In genomic region chr16:25151996-25152395, GRCh38 we compare ENCODE assay signal across 14 cellular contexts. TPM values are rescaled to one million over a fixed set of nuclear protein-coding genes. Genes with fewer than 3 reads are reported as not detected.
DNase-seq lines count a peak whose midpoint lies in the region; ATAC-seq and TF ChIP-seq lines count a peak whose summit lies in the region.
"Had no signal": no experiment of that assay in that cellular context is flagged by ENCODE, and none has a peak within 500 bp of the region (broad histone marks: within the 10 kb centered on the region; RNA-seq: fewer than 3 reads in every experiment).

No MANE protein-coding gene starts in this region.

- peaks cover 17% of the 10 kb centered on the region for H3K4me1 ChIP-seq in PC-3 (ENCODE audit: insufficient read depth, low read length)
- peaks cover 2% of the 10 kb centered on the region for H3K4me1 ChIP-seq in fibroblast of lung (ENCODE audit: control insufficient read depth, extremely low read depth, insufficient read depth, low read length)
- no peaks in the 10 kb centered on the region for H3K4me1 ChIP-seq in esophagus squamous epithelium

- H3K36me3 ChIP-seq in PC-3 (ENCODE audit: low read depth, low read length): no peaks in the 10 kb centered on the region
- no peaks in the 10 kb centered on the region for H3K36me3 ChIP-seq in fibroblast of lung (ENCODE audit: control insufficient read depth, insufficient read depth, low read length)
- H3K36me3 ChIP-seq in esophagus squamous epithelium: peaks cover 0 to 79% (median 0%) of the 10 kb centered on the region in 3 donors

- POLR2A ChIA-PET in PC-3 (lab: Charles Lee; ENCODE audit: unreplicated experiment): no interaction called here

- CTCF ChIA-PET in PC-3 (lab: Charles Lee): no interaction called here

- TF ChIP-seq CTCF in PC-3 (conservative IDR thresholded peaks at IDR 0.05; ENCODE audit: low read depth, low read length) (no peak), fibroblast of lung (conservative IDR thresholded peaks at IDR 0.05 in 1 of 2, IDR thresholded peaks at IDR 0.05 in 1 of 2; ENCODE audit: low read depth in 1 of 2, low read length in 2 of 2) (no peak), esophagus squamous epithelium (IDR thresholded peaks at IDR 0.05) (no peak)

- WGBS in esophagus squamous epithelium, 2 donors: 75 to 86% methylated on average over 2 to 3 of the region's 3 CpGs

- H3K9me2 ChIP-seq in PC-3 (replicated peaks; ENCODE audit: low read length): no peaks in the 10 kb centered on the region

- H3K27me3 ChIP-seq in PC-3 (ENCODE audit: low read length) (no peaks in the 10 kb centered on the region), fibroblast of lung (ENCODE audit: control insufficient read depth, insufficient read depth, low read length) (no peaks in the 10 kb centered on the region), esophagus squamous epithelium (no peaks in the 10 kb centered on the region)

- H3K9ac ChIP-seq in PC-3 (ENCODE audit: low read length) (no peak overlapping the region), fibroblast of lung (ENCODE audit: insufficient read depth, low read length) (no peak overlapping the region)

- H2AFZ ChIP-seq in PC-3 (ENCODE audit: low read length) (no peak overlapping the region), fibroblast of lung (ENCODE audit: low read length) (no peak overlapping the region)

- TF ChIP-seq POLR2A in esophagus squamous epithelium (IDR thresholded peaks at IDR 0.05): no peak

- H4K20me1 ChIP-seq in PC-3 (ENCODE audit: low read length) (no peaks in the 10 kb centered on the region), fibroblast of lung (ENCODE audit: control insufficient read depth, extremely low read depth, insufficient read depth, low read length) (no peaks in the 10 kb centered on the region)

- ATAC-seq in PC-3 (peak; percentile 76), HG03280 (IDR thresholded peaks at IDR 0.05; ENCODE audit: unreplicated experiment) (no peak)

- H3K4me2 ChIP-seq in PC-3 (ENCODE audit: low read length): no peak overlapping the region
- no peak overlapping the region for H3K4me2 ChIP-seq in fibroblast of lung (ENCODE audit: extremely low read depth, insufficient read depth, low read length)

- H3F3A ChIP-seq in PC-3 (ENCODE audit: low read length, unreplicated experiment): no peaks in the 10 kb centered on the region

- H3K79me2 ChIP-seq in PC-3 (ENCODE audit: low read length) (no peaks in the 10 kb centered on the region), fibroblast of lung (ENCODE audit: control insufficient read depth, insufficient read depth, low read length) (no peaks in the 10 kb centered on the region)

- H3K4me3 ChIP-seq in PC-3 (ENCODE audit: low read length): no peak overlapping the region
- no peak overlapping the region for H3K4me3 ChIP-seq in fibroblast of lung (replicated peaks in 1 of 4; ENCODE audit: control extremely low read depth in 1 of 4, insufficient read depth in 1 of 4, low read depth in 3 of 4, low read length in 4 of 4)
- H3K4me3 ChIP-seq in esophagus squamous epithelium: no peak overlapping the region

- intact Hi-C loops in PC-3 (cut with micrococcal nuclease) (no loop called here), esophagus squamous epithelium (cut with DNase I) (no loop called here)

- H3K9me3 ChIP-seq in PC-3 (ENCODE audit: low read length) (no peaks in the 10 kb centered on the region), fibroblast of lung (ENCODE audit: control insufficient read depth, insufficient read depth, low read depth, low read length) (no peaks in the 10 kb centered on the region), esophagus squamous epithelium (no peaks in the 10 kb centered on the region)

- peak overlapping the region; percentile 31 for H3K27ac ChIP-seq in PC-3 (ENCODE audit: low read length)
- no peak overlapping the region for H3K27ac ChIP-seq in fibroblast of lung (ENCODE audit: insufficient read depth, low read length)
- H3K27ac ChIP-seq in esophagus squamous epithelium: no peak overlapping the region

- no TSS peak for BruUV-seq in PC-3 (replicated peaks; lab: Mats Ljungman, UMichigan)

- DNase-seq in ELF-1 (ENCODE audit: low read depth, low spot score): peak; percentile 84
- peak; percentile 64 for DNase-seq in PC-3
- DNase-seq in fibroblast of lung (ENCODE audit: low read depth in 2 of 2): peak; percentile 59 to 95
- peak; percentile 80 for DNase-seq in renal cortical epithelial cell (ENCODE audit: low read depth)
- DNase-seq in germinal center (ENCODE audit: low spot score): no peak
- no peak for DNase-seq in esophagus squamous epithelium (lab: John Stamatoyannopoulos, UW)
- DNase-seq in activated gamma-delta T cell treated with Interleukin-2 at 50 U/mL for 16 hours: no peak
- DNase-seq: activated CD4-positive, alpha-beta T cell treated with anti-CD3 and anti-CD28 coated beads for 48 hours; activated T-cell treated with anti-CD3 and anti-CD28 coated beads, Interleukin-2, amount 50 U/mL, for 48 hours; glutamatergic neuron; kidney glomerular epithelial cell; NCI-H1048; stimulated activated CD4-positive, alpha-beta T cell treated with anti-CD3 and anti-CD28 coated beads, Interleukin-4, amount 100 ng/mL, for 1 hour had no signal

RNA-seq across cellular contexts. Expression of gene LCMT1, which starts 40.5 kb away (rescaled TPM):
- 30.5 and 31.0 TPM in 2 replicates for total RNA-seq in PC-3 (2014; rRNA removed)
- 40.8 and 49.6 TPM in 2 replicates for total RNA-seq in fibroblast of lung
- polyA plus RNA-seq in fibroblast of lung: 45.8 and 49.0 TPM in 2 replicates
- 40.5 and 41.8 TPM in 2 replicates for polyA plus RNA-seq in fibroblast of lung (2012)
- 42.0 and 69.9 TPM in 2 replicates for polyA minus RNA-seq in fibroblast of lung (ENCODE audit: low replicate concordance)
- total RNA-seq in renal cortical epithelial cell: 33.0 and 46.4 TPM in 2 replicates
- total RNA-seq in esophagus squamous epithelium: 10 to 100 TPM; 20.4 to 35.5 (median 22.6) TPM

Comparison
In these comparisons a context has a peak if more than half of its experiments do, and no peak if none do; other contexts are left out.
1. DNase-seq: peak in ELF-1 (single experiment), PC-3 (single experiment), fibroblast of lung (2 of 2) and renal cortical epithelial cell (single experiment); none in germinal center (single experiment), esophagus squamous epithelium (single experiment) and activated gamma-delta T cell treated with Interleukin-2 at 50 U/mL for 16 hours (single experiment).